28 cellular contexts compared by ENCODE assay signal in the genomic region with DNA sequence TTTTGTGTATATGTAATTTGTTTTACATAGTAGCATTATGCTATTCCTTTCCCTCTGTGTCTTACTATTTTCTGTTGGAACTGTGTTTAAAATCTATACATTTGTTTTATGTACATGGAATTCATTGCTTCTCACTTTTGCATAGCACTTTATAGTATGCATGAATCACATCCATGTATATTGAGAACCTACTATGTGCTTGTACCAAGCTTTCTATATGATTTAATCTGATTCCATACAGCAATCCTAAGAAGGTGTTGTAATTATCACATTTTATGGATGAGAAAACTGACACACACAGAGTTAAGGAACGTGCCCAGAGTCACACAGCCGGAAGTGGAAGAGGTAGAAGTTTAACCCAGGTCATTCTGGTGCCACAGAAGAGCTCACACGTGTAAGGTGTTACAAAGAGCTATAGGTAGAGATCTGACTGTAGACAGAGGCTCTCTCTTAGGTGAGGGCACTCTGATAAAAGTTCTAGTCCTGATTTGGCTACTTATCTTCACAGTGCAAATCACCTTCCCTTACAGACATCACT. TPM values are rescaled to one million over a fixed set of nuclear protein-coding genes. Genes with fewer than 3 reads are reported as not detected.
DNase-seq lines count a peak whose midpoint lies in the region; ATAC-seq, FAIRE-seq and TF ChIP-seq lines count a peak whose summit lies in the region.
"Had no signal": no experiment of that assay in that cellular context is flagged by ENCODE, and none has a peak within 500 bp of the region (broad histone marks: within the 10 kb centered on the region; RNA-seq: fewer than 3 reads in every experiment).

No MANE protein-coding gene starts in this region.

- in situ Hi-C loops in Panc1 (cut with HindIII; ENCODE audit: low pct_unique_long_range_greater_than_20kb, low sequenced_read_pairs), result no loop called here

- H3K9me3 Mint-ChIP-seq in CD8-positive, alpha-beta memory T cell, result no peaks in the 10 kb centered on the region
- H3K9me3 Mint-ChIP-seq: activated CD4-positive, alpha-beta T cell treated with anti-CD3 and anti-CD28 coated beads, Interleukin-2, amount 10 ng/mL, durations not matched to agents 7 days and 5 days; CD8-positive, alpha-beta T cell; dendritic cell treated with granulocyte-macrophage colony-stimulating factor and Interleukin-4, amounts not matched to agents 40 ng/mL and 50 ng/mL, for 4 days; naive thymus-derived CD8-positive, alpha-beta T cell; stimulated activated memory B cell treated with anti-CD40 and anti-IgM and Interleukin-4, amounts not matched to agents 10 μg/mL and 1 μg/mL and 100 μg/mL, for 72 hours had no signal

- H2BK12ac ChIP-seq in neuronal stem cell (ENCODE audit: low read length), result no peak overlapping the region

- H4K91ac ChIP-seq in neuronal stem cell (ENCODE audit: low read depth, low read length, poor library complexity), result no peak overlapping the region

- peaks cover 13% of the 10 kb centered on the region for H3K4me1 ChIP-seq in CD8-positive, alpha-beta memory T cell (ENCODE audit: insufficient read depth, low read length)
- peaks cover 43% of the 10 kb centered on the region for H3K4me1 ChIP-seq in Panc1 (ENCODE audit: control insufficient read depth, insufficient read depth, low read length)
- peaks cover 29 to 37% (median 34%) of the 10 kb centered on the region in 3 donors for H3K4me1 ChIP-seq in pancreas
- H3K4me1 ChIP-seq in neuronal stem cell (ENCODE audit: control insufficient read depth in 2 of 2, insufficient read depth in 1 of 2, low read depth in 1 of 2, low read length in 2 of 2), result peaks cover 6 to 9% of the 10 kb centered on the region in 2 donors

- H2BK5ac ChIP-seq in neuronal stem cell (ENCODE audit: low read length), result no peak overlapping the region

- no peak overlapping the region for H2BK15ac ChIP-seq in neuronal stem cell (ENCODE audit: low read length)

- H3K4me1 Mint-ChIP-seq in CD8-positive, alpha-beta memory T cell, result peaks cover 26 to 31% (median 28%) of the 10 kb centered on the region in 3 donors

- H3K4ac ChIP-seq in neuronal stem cell (ENCODE audit: low read length), result no peak overlapping the region

- no TSS peak for BruUV-seq in Panc1 (replicated peaks; lab: Mats Ljungman, UMichigan)

- no peak overlapping the region for H3K27ac ChIP-seq in CD8-positive, alpha-beta memory T cell (ENCODE audit: low read depth, low read length)
- H3K27ac ChIP-seq in Panc1 (ENCODE audit: low read length) (peak overlapping the region; percentile 100), pancreas (peak overlapping the region; percentile 23 to 95 (median 95)), neuronal stem cell (replicated peaks; ENCODE audit: low read length) (no peak overlapping the region)
- H3K27ac ChIP-seq: vagina had no signal

- intact Hi-C loops in Panc1 (cut with micrococcal nuclease; ENCODE audit: unreplicated experiment), result no loop called here
- intact Hi-C loops in left colon (cut with DNase I, micrococcal nuclease), result no loop called here
- intact Hi-C loops in pancreas (cut with DNase I), result loop anchor here in 2 of 3 donors (5.0 to 10.0 kb wide), 2 partner anchors 115 to 117 kb away; no protein-coding TSS in a partner anchor

- ATAC-seq in Panc1 (no peak), left colon (peak; percentile 42), pancreas (no peak)
- ATAC-seq: CD8-positive, alpha-beta T cell; naive thymus-derived CD8-positive, alpha-beta T cell; stimulated activated memory B cell treated with anti-CD40 and anti-IgM and Interleukin-4, amounts not matched to agents 10 μg/mL and 1 μg/mL and 100 μg/mL, for 72 hours had no signal

- H3K4me3 ChIP-seq in CD8-positive, alpha-beta memory T cell (ENCODE audit: low read length), result no peak overlapping the region
- no peak overlapping the region for H3K4me3 ChIP-seq in Panc1 (ENCODE audit: low read depth in 2 of 2, low read length in 2 of 2)
- no peak overlapping the region for H3K4me3 ChIP-seq in pancreas
- H3K4me3 ChIP-seq in neuronal stem cell (ENCODE audit: low read length in 2 of 2), result no peak overlapping the region
- H3K4me3 ChIP-seq: spleen, vagina had no signal

- H2AK5ac ChIP-seq in neuronal stem cell (ENCODE audit: low read depth, low read length), result no peak overlapping the region

- no peak overlapping the region for H3K14ac ChIP-seq in neuronal stem cell (ENCODE audit: low read length)

- peaks cover 0 to 5% (median 0%) of the 10 kb centered on the region in 3 donors for H3K36me3 Mint-ChIP-seq in CD8-positive, alpha-beta memory T cell
- H3K36me3 Mint-ChIP-seq: naive thymus-derived CD8-positive, alpha-beta T cell; stimulated activated memory B cell treated with anti-CD40 and anti-IgM and Interleukin-4, amounts not matched to agents 10 μg/mL and 1 μg/mL and 100 μg/mL, for 72 hours had no signal

- H3K4me2 ChIP-seq in neuronal stem cell (ENCODE audit: insufficient read depth, low read length, poor library complexity, severe bottlenecking), result no peak overlapping the region

- H3K9ac ChIP-seq in neuronal stem cell (ENCODE audit: low read depth, low read length, poor library complexity), result no peak overlapping the region

- H3K9me3 ChIP-seq in CD8-positive, alpha-beta memory T cell (ENCODE audit: low read length), result no peaks in the 10 kb centered on the region
- H3K9me3 ChIP-seq in Panc1 (ENCODE audit: control insufficient read depth, insufficient read depth, low read depth, low read length), result no peaks in the 10 kb centered on the region
- no peaks in the 10 kb centered on the region for H3K9me3 ChIP-seq in pancreas
- no peaks in the 10 kb centered on the region for H3K9me3 ChIP-seq in neuronal stem cell (replicated peaks in 1 of 2; ENCODE audit: control insufficient read depth in 2 of 2, insufficient read depth in 1 of 2, low read depth in 1 of 2, low read length in 2 of 2)
- H3K9me3 ChIP-seq: spleen, vagina had no signal

- H3K23ac ChIP-seq in neuronal stem cell (ENCODE audit: low read depth, low read length, poor library complexity), result no peak overlapping the region

- FAIRE-seq in pancreas (lab: Jason Lieb, UNC), result no peak
- FAIRE-seq: keratinocyte, TTC549 had no signal

- H3K18ac ChIP-seq in neuronal stem cell (ENCODE audit: low read length), result no peak overlapping the region

- peaks cover 3% of the 10 kb centered on the region for H3K79me1 ChIP-seq in neuronal stem cell (ENCODE audit: low read depth, low read length)

- H3K36me3 ChIP-seq in CD8-positive, alpha-beta memory T cell (ENCODE audit: insufficient read depth, low read length), result no peaks in the 10 kb centered on the region
- H3K36me3 ChIP-seq in Panc1 (ENCODE audit: control insufficient read depth, insufficient read depth, low read length) (peaks cover 5% of the 10 kb centered on the region; the same call in 1 of the 2 replicates), pancreas (no peaks in the 10 kb centered on the region), neuronal stem cell (replicated peaks in 1 of 2; ENCODE audit: control insufficient read depth in 2 of 2, insufficient read depth in 2 of 2, low read length in 2 of 2) (no peaks in the 10 kb centered on the region)
- H3K36me3 ChIP-seq: spleen, vagina had no signal

- no peak overlapping the region for H4K8ac ChIP-seq in neuronal stem cell (ENCODE audit: low read depth, low read length)

- TF ChIP-seq CTCF in Panc1 (IDR thresholded peaks at IDR 0.05), result no peak
- no peak for TF ChIP-seq CTCF in pancreas (IDR thresholded peaks at IDR 0.05)

- no peak for DNase-seq in CD8-positive, alpha-beta memory T cell
- DNase-seq in Panc1 (ENCODE audit: low read depth, low spot score) (no peak), left colon (peak; percentile 60 to 62), pancreas (no peak), neuronal stem cell (ENCODE audit: low spot score) (no peak), ecto neural progenitor cell (ENCODE audit: low spot score) (no peak)
- no peak for DNase-seq in activated naive CD4-positive, alpha-beta T cell treated with anti-CD3 and anti-CD28 coated beads, Interleukin-2, amount 50 U/mL, for 16 hours
- DNase-seq: activated CD4-positive, alpha-beta T cell treated with anti-CD3 and anti-CD28 coated beads, Interleukin-2, amount 10 ng/mL, durations not matched to agents 7 days and 5 days; activated naive CD4-positive, alpha-beta T cell treated with Interleukin-2 at 50 U/mL for 16 hours; activated T-cell treated with anti-CD3 and anti-CD28 coated beads, Interleukin-2, amount 50 U/mL, for 48 hours; aorta; caudate nucleus; CD8-positive, alpha-beta T cell; DMS79 treated with DMSO at 0.1 percent for 48 hours; GOT3; Karpas-422; naive thymus-derived CD8-positive, alpha-beta T cell; NCI-H1436 treated with DMSO at 0.1 percent for 48 hours; NCI-H524 treated with DMSO at 0.1 percent for 48 hours; RPMI8226; spleen; stimulated activated CD4-positive, alpha-beta T cell treated with anti-CD3 and anti-CD28 coated beads, Interleukin-2, amount 100 ng/mL, for 48 hours; T-helper 1 cell had no signal

- CTCF ChIA-PET in CD8-positive, alpha-beta memory T cell (lab: Charles Lee), result interaction anchor here (1.4 kb wide), 1 partner anchor 16 kb away, joined by 3 read pairs; no protein-coding TSS in a partner anchor
- CTCF ChIA-PET in Panc1 (lab: Charles Lee), result no interaction called here

- 4 to 8% methylated on average over 3 of the region's 3 CpGs for WGBS in pancreas, 2 donors
- no CpG with 5 or more reads among the region's 3 CpGs for WGBS in neuronal stem cell (ENCODE audit: extremely low coverage in 2 of 2, insufficient read length in 2 of 2, insufficient replicate concordance in 1 of 2), 2 donors

- no peak overlapping the region for H2AFZ ChIP-seq in neuronal stem cell (ENCODE audit: low read length)

- H2BK120ac ChIP-seq in neuronal stem cell (ENCODE audit: low read depth, low read length), result no peak overlapping the region

- peak overlapping the region in 5 of 8 donors; percentile 1 to 86 (median 51) for H3K27ac Mint-ChIP-seq in CD8-positive, alpha-beta memory T cell
- H3K27ac Mint-ChIP-seq: activated CD4-positive, alpha-beta T cell treated with anti-CD3 and anti-CD28 coated beads, Interleukin-2, amount 10 ng/mL, durations not matched to agents 7 days and 5 days; CD8-positive, alpha-beta T cell; dendritic cell treated with granulocyte-macrophage colony-stimulating factor and Interleukin-4, amounts not matched to agents 40 ng/mL and 50 ng/mL, for 4 days had no signal

- H3K4me3 Mint-ChIP-seq in CD8-positive, alpha-beta memory T cell, result peak overlapping the region in 2 of 7 donors; percentile 51 to 95
- H3K4me3 Mint-ChIP-seq: activated CD4-positive, alpha-beta T cell treated with anti-CD3 and anti-CD28 coated beads, Interleukin-2, amount 10 ng/mL, durations not matched to agents 7 days and 5 days; CD8-positive, alpha-beta T cell; dendritic cell treated with granulocyte-macrophage colony-stimulating factor and Interleukin-4, amounts not matched to agents 40 ng/mL and 50 ng/mL, for 4 days; naive thymus-derived CD8-positive, alpha-beta T cell; stimulated activated memory B cell treated with anti-CD40 and anti-IgM and Interleukin-4, amounts not matched to agents 10 μg/mL and 1 μg/mL and 100 μg/mL, for 72 hours had no signal

- POLR2A ChIA-PET in CD8-positive, alpha-beta memory T cell (lab: Charles Lee), result no interaction called here
- POLR2A ChIA-PET in Panc1 (lab: Charles Lee), result interaction anchor here (1.1 kb wide), 1 partner anchor 12 kb away, joined by 3 read pairs; no protein-coding TSS in a partner anchor

- no peaks in the 10 kb centered on the region for H3K27me3 Mint-ChIP-seq in CD8-positive, alpha-beta memory T cell
- H3K27me3 Mint-ChIP-seq: naive thymus-derived CD8-positive, alpha-beta T cell; stimulated activated memory B cell treated with anti-CD40 and anti-IgM and Interleukin-4, amounts not matched to agents 10 μg/mL and 1 μg/mL and 100 μg/mL, for 72 hours had no signal

- no peaks in the 10 kb centered on the region for H3K27me3 ChIP-seq in CD8-positive, alpha-beta memory T cell (ENCODE audit: insufficient read depth, low read length, poor library complexity, severe bottlenecking)
- H3K27me3 ChIP-seq in Panc1 (ENCODE audit: control insufficient read depth, insufficient read depth, low read length) (no peaks in the 10 kb centered on the region), pancreas (no peaks in the 10 kb centered on the region), neuronal stem cell (ENCODE audit: control insufficient read depth in 3 of 3, insufficient read depth in 3 of 3, low read depth in 1 of 3, low read length in 3 of 3) (peaks cover 0 to 16% (median 0%) of the 10 kb centered on the region in 3 experiments)
- H3K27me3 ChIP-seq: spleen, vagina had no signal

RNA-seq across cellular contexts. Expression of gene SMAD3, which starts 3.5 kb away (rescaled TPM):
- 10 to 100 TPM; 30.2 to 34.2 TPM for total RNA-seq in CD8-positive, alpha-beta memory T cell
- 31.7 TPM for polyA plus RNA-seq in CD8-positive, alpha-beta memory T cell
- total RNA-seq in Panc1 (2021; ENCODE audit: unreplicated experiment) (394 TPM), left colon (10 to 100 TPM; 33.3 to 60.7 TPM), pancreas (10 to 100 TPM; 15.6 to 42.5 (median 23.8) TPM)
- 255 TPM for polyA plus RNA-seq in Panc1 (2012; ENCODE audit: insufficient read length)
- 10 to 100 TPM in 1 of 2 donors, 1 to 10 TPM in 1; 7.9 to 13.5 TPM for polyA plus RNA-seq in pancreas
- polyA plus RNA-seq in neuronal stem cell (2013, experiment 1 of 2), result 32.6 TPM
- 32.9 TPM for polyA plus RNA-seq in neuronal stem cell (2013, experiment 2 of 2)

Comparison
In these comparisons a context has a peak if more than half of its experiments do, and no peak if none do; other contexts are left out.
1. DNase-seq: peak in left colon (2 of 2); none in CD8-positive, alpha-beta memory T cell (0 of 5), Panc1 (single experiment), pancreas (0 of 6), activated naive CD4-positive, alpha-beta T cell treated with anti-CD3 and anti-CD28 coated beads, Interleukin-2, amount 50 U/mL, for 16 hours (single experiment), neuronal stem cell (single experiment) and ecto neural progenitor cell (single experiment).
2. H3K27ac ChIP-seq: peak in Panc1 (single experiment) and pancreas (4 of 4); none in CD8-positive, alpha-beta memory T cell (single experiment) and neuronal stem cell (single experiment).
3. intact Hi-C loops: an anchor here in pancreas (5.0 to 10.0 kb wide); none called in Panc1 and left colon.